In genomic region chr2:128404709-128405466, GRCh38 we compare ENCODE assay signal across 18 cellular contexts.
"Had no signal": no experiment of that assay in that cellular context is flagged by ENCODE, and none has a peak within 500 bp of the region (broad histone marks: within the 10 kb centered on the region; RNA-seq: fewer than 3 reads in every experiment).

No MANE protein-coding gene starts in this region.

- H3K4me1 ChIP-seq: tibial nerve had no signal

- H3K4me3 ChIP-seq: dorsolateral prefrontal cortex, esophagus squamous epithelium, SJSA1, tibial nerve had no signal

- H3K4me3 Mint-ChIP-seq: activated CD8-positive, alpha-beta T cell treated with anti-CD3 and anti-CD28 coated beads, Interleukin-2, amount 10 ng/mL, durations not matched to agents 7 days and 5 days; brain; immature natural killer cell; natural killer cell treated with Interleukin-12 subunit alpha and Interleukin-12 subunit beta and Interleukin-15 and Interleukin-18, amount 100 ng/mL, for 72 hours; WTC11 had no signal

- H3K9me3 ChIP-seq: esophagus squamous epithelium, SJSA1, tibial nerve had no signal

- H3K36me3 ChIP-seq: esophagus squamous epithelium, tibial nerve had no signal

- H3K9me3 Mint-ChIP-seq: activated naive CD4-positive, alpha-beta T cell treated with anti-CD3 and anti-CD28 coated beads, Interleukin-2, amount 50 U/mL, for 72 hours; activated T-helper 2 cell treated with anti-CD3 and anti-CD28 coated beads, Interferon-gamma antibody, Interleukin-2, Interleukin-4, amounts not matched to agents 10 μg/mL and 5 μg/mL and 100 μg/mL, durations not matched to agents 14 hours and 24 hours and 36 hours; immature natural killer cell; natural killer cell treated with Interleukin-12 subunit alpha and Interleukin-12 subunit beta and Interleukin-15 and Interleukin-18, amount 100 ng/mL, for 72 hours; WTC11 had no signal

- H3K27me3 ChIP-seq: dorsolateral prefrontal cortex, esophagus squamous epithelium, SJSA1, tibial nerve had no signal

- ATAC-seq: activated CD8-positive, alpha-beta T cell treated with anti-CD3 and anti-CD28 coated beads, Interleukin-2, amount 10 ng/mL, durations not matched to agents 7 days and 5 days; activated naive CD4-positive, alpha-beta T cell treated with anti-CD3 and anti-CD28 coated beads, Interleukin-2, amount 50 U/mL, for 72 hours; left colon; natural killer cell treated with Interleukin-12 subunit alpha and Interleukin-12 subunit beta and Interleukin-15 and Interleukin-18, amount 100 ng/mL, for 72 hours; WTC11 had no signal

- H3K27ac Mint-ChIP-seq: activated CD8-positive, alpha-beta T cell treated with anti-CD3 and anti-CD28 coated beads, Interleukin-2, amount 10 ng/mL, durations not matched to agents 7 days and 5 days; activated T-helper 2 cell treated with anti-CD3 and anti-CD28 coated beads, Interferon-gamma antibody, Interleukin-2, Interleukin-4, amounts not matched to agents 10 μg/mL and 5 μg/mL and 100 μg/mL, durations not matched to agents 14 hours and 24 hours and 36 hours; immature natural killer cell; natural killer cell treated with Interleukin-12 subunit alpha and Interleukin-12 subunit beta and Interleukin-15 and Interleukin-18, amount 100 ng/mL, for 72 hours; WTC11 had no signal

- H3K4me1 Mint-ChIP-seq: immature natural killer cell had no signal

- H3K27ac ChIP-seq: dorsolateral prefrontal cortex, esophagus squamous epithelium, SJSA1, tibial nerve had no signal

- DNase-seq: activated CD4-positive, alpha-beta T cell treated with anti-CD3 and anti-CD28 coated beads for 48 hours; activated CD8-positive, alpha-beta T cell treated with anti-CD3 and anti-CD28 coated beads, Interleukin-2, amount 10 ng/mL, durations not matched to agents 7 days and 5 days; amniotic stem cell; cerebellar nuclear complex; esophagus squamous epithelium; foreskin fibroblast; immature natural killer cell; mammary epithelial cell; occipital lobe had no signal

- H3K36me3 Mint-ChIP-seq: activated naive CD4-positive, alpha-beta T cell treated with anti-CD3 and anti-CD28 coated beads, Interleukin-2, amount 50 U/mL, for 72 hours; brain; immature natural killer cell; natural killer cell treated with Interleukin-12 subunit alpha and Interleukin-12 subunit beta and Interleukin-15 and Interleukin-18, amount 100 ng/mL, for 72 hours; WTC11 had no signal
